In the genomic region with DNA sequence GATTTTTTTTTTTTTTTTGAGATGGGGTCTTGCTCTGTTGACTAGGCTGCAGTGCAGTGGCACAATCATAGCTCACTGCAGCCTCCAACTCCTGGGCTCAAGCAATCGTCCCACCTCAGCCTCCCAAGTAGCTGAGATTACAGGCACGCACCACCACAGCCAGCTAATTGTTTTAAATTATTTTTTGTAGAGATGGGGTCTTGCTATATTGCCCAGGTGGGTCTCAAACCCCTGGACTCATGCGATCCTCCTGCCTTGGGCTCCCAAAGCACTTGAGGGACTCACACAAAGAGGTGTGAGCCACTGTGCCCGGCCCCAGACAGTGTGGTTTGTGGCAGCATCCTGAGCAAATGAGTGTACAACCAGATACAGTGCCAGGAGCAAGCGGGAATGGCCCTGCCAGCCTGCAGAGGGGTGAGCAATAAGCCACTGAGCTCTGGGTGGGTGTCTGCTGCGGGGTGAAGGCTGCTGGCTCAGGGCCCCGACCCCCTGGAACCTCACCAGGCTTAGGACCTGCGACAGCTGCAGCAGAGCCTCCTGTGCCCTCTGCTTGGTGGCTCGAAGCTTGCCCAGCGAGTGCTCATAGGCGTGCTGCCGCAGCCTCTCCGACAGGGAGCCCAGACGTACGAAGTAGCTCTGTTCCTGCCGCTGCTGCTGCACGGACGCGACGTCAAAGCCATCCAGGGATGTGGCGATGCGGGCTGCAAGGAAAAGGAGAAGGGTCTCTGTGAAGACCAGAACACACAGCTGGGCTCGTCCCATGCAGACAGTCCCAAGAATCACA, we compare ENCODE assay signal across 38 cellular contexts. TPM values are rescaled to one million over a fixed set of nuclear protein-coding genes. Genes with fewer than 3 reads are reported as not detected.
"Had no signal": no experiment of that assay in that cellular context is flagged by ENCODE, and none has a peak within 500 bp of the region (broad histone marks: within the 10 kb centered on the region; RNA-seq: fewer than 3 reads in every experiment).

No MANE protein-coding gene starts in this region.

- H3K4me1 Mint-ChIP-seq: activated naive CD4-positive, alpha-beta T cell treated with anti-CD3 and anti-CD28 coated beads, Interleukin-2, amount 10 ng/mL, durations not matched to agents 7 days and 5 days; brain had no signal

- H3K27ac Mint-ChIP-seq: activated CD4-positive, alpha-beta memory T cell treated with anti-CD3 and anti-CD28 coated beads, Interleukin-2, amount 10 ng/mL, durations not matched to agents 7 days and 5 days; activated CD4-positive, alpha-beta T cell treated with anti-CD3 and anti-CD28 coated beads, Interleukin-2, amount 10 ng/mL, durations not matched to agents 7 days and 5 days; activated naive CD4-positive, alpha-beta T cell treated with anti-CD3 and anti-CD28 coated beads, Interleukin-2, amount 10 ng/mL, durations not matched to agents 7 days and 5 days; activated naive CD8-positive, alpha-beta T cell treated with anti-CD3 and anti-CD28 coated beads, Interleukin-2, amount 10 ng/mL, durations not matched to agents 7 days and 5 days; activated T-cell treated with anti-CD3 and anti-CD28 coated beads, Interleukin-2, amount 50 U/mL, for 24 hours; nephron progenitor cell; stimulated activated memory B cell treated with anti-CD40 and anti-IgM and Interleukin-4, amounts not matched to agents 10 μg/mL and 1 μg/mL and 100 μg/mL, for 72 hours had no signal

- H3K4me3 Mint-ChIP-seq: activated CD4-positive, alpha-beta memory T cell treated with anti-CD3 and anti-CD28 coated beads, Interleukin-2, amount 10 ng/mL, durations not matched to agents 7 days and 5 days; activated CD4-positive, alpha-beta T cell treated with anti-CD3 and anti-CD28 coated beads, Interleukin-2, amount 10 ng/mL, durations not matched to agents 7 days and 5 days; activated naive CD4-positive, alpha-beta T cell treated with anti-CD3 and anti-CD28 coated beads, Interleukin-2, amount 10 ng/mL, durations not matched to agents 7 days and 5 days; activated naive CD8-positive, alpha-beta T cell treated with anti-CD3 and anti-CD28 coated beads, Interleukin-2, amount 10 ng/mL, durations not matched to agents 7 days and 5 days; activated T-cell treated with anti-CD3 and anti-CD28 coated beads, Interleukin-2, amount 50 U/mL, for 24 hours; brain; effector memory CD8-positive, alpha-beta T cell; naive B cell; nephron progenitor cell; stimulated activated memory B cell treated with anti-CD40 and anti-IgM and Interleukin-4, amounts not matched to agents 10 μg/mL and 1 μg/mL and 100 μg/mL, for 72 hours had no signal

- H3K27me3 Mint-ChIP-seq: activated CD4-positive, alpha-beta memory T cell treated with anti-CD3 and anti-CD28 coated beads, Interleukin-2, amount 10 ng/mL, durations not matched to agents 7 days and 5 days; activated CD4-positive, alpha-beta T cell treated with anti-CD3 and anti-CD28 coated beads, Interleukin-2, amount 10 ng/mL, durations not matched to agents 7 days and 5 days; activated naive CD4-positive, alpha-beta T cell treated with anti-CD3 and anti-CD28 coated beads, Interleukin-2, amount 10 ng/mL, durations not matched to agents 7 days and 5 days; activated naive CD8-positive, alpha-beta T cell treated with anti-CD3 and anti-CD28 coated beads, Interleukin-2, amount 10 ng/mL, durations not matched to agents 7 days and 5 days; activated T-cell treated with anti-CD3 and anti-CD28 coated beads, Interleukin-2, amount 50 U/mL, for 24 hours; brain; effector memory CD8-positive, alpha-beta T cell; naive B cell; stimulated activated memory B cell treated with anti-CD40 and anti-IgM and Interleukin-4, amounts not matched to agents 10 μg/mL and 1 μg/mL and 100 μg/mL, for 72 hours had no signal

- ATAC-seq: effector memory CD8-positive, alpha-beta T cell; left cardiac atrium; left ventricle myocardium superior; pancreas; stimulated activated memory B cell treated with anti-CD40 and anti-IgM and Interleukin-4, amounts not matched to agents 10 μg/mL and 1 μg/mL and 100 μg/mL, for 72 hours had no signal

- H3K4me3 ChIP-seq: ascending aorta, cardiac muscle cell, gastrocnemius medialis, pancreas, prostate gland, sigmoid colon, smooth muscle cell, stomach, thyroid gland, upper lobe of left lung, vagina had no signal

- DNase-seq: activated CD4-positive, alpha-beta memory T cell treated with anti-CD3 and anti-CD28 coated beads, Interleukin-2, amount 10 ng/mL, durations not matched to agents 7 days and 5 days; activated CD4-positive, alpha-beta T cell treated with anti-CD3 and anti-CD28 coated beads for 1 hour; activated CD4-positive, alpha-beta T cell treated with anti-CD3 and anti-CD28 coated beads, Interleukin-2, amount 10 ng/mL, durations not matched to agents 7 days and 5 days; activated CD8-positive, alpha-beta memory T cell treated with anti-CD3 and anti-CD28 coated beads, Interleukin-2, amount 50 U/mL, for 48 hours; activated gamma-delta T cell; activated naive CD4-positive, alpha-beta T cell treated with anti-CD3 and anti-CD28 coated beads, Interleukin-2, amount 10 ng/mL, durations not matched to agents 7 days and 5 days; activated naive CD8-positive, alpha-beta T cell treated with anti-CD3 and anti-CD28 coated beads, Interleukin-2, amount 10 ng/mL, durations not matched to agents 7 days and 5 days; activated T-cell treated with anti-CD3 and anti-CD28 coated beads, Interleukin-2, amount 50 U/mL, for 24 hours; cortex of kidney; effector memory CD8-positive, alpha-beta T cell; erythroblast; gastrocnemius medialis; head of caudate nucleus; hippocampal formation; left cardiac atrium; left ventricle myocardium superior; naive B cell; nephron progenitor cell; pancreas; retina; sigmoid colon; stimulated activated CD4-positive, alpha-beta T cell treated with anti-CD3 and anti-CD28 coated beads, Interleukin-1b, Interleukin-23, amount 100 ng/mL, for 48 hours; stimulated activated CD4-positive, alpha-beta T cell treated with anti-CD3 and anti-CD28 coated beads, Interleukin-4, amount 100 ng/mL, for 4 hours; stimulated activated CD8-positive, alpha-beta memory T cell treated with anti-CD3 and anti-CD28 coated beads, Interleukin-4, amount 100 ng/mL, for 48 hours; stomach; T1000; thyroid gland had no signal

- H3K27ac ChIP-seq: cardiac muscle cell, pancreas, prostate gland, upper lobe of left lung had no signal

- H3K9me3 Mint-ChIP-seq: activated CD4-positive, alpha-beta memory T cell treated with anti-CD3 and anti-CD28 coated beads, Interleukin-2, amount 10 ng/mL, durations not matched to agents 7 days and 5 days; activated CD4-positive, alpha-beta T cell treated with anti-CD3 and anti-CD28 coated beads, Interleukin-2, amount 10 ng/mL, durations not matched to agents 7 days and 5 days; activated naive CD4-positive, alpha-beta T cell treated with anti-CD3 and anti-CD28 coated beads, Interleukin-2, amount 10 ng/mL, durations not matched to agents 7 days and 5 days; activated naive CD8-positive, alpha-beta T cell treated with anti-CD3 and anti-CD28 coated beads, Interleukin-2, amount 10 ng/mL, durations not matched to agents 7 days and 5 days; activated T-cell treated with anti-CD3 and anti-CD28 coated beads, Interleukin-2, amount 50 U/mL, for 24 hours; brain; effector memory CD8-positive, alpha-beta T cell; naive B cell; nephron progenitor cell; stimulated activated memory B cell treated with anti-CD40 and anti-IgM and Interleukin-4, amounts not matched to agents 10 μg/mL and 1 μg/mL and 100 μg/mL, for 72 hours had no signal

- H3K4me2 ChIP-seq: smooth muscle cell had no signal

- H3K9me3 ChIP-seq: ascending aorta, gastrocnemius medialis, pancreas, prostate gland, sigmoid colon, stomach, thyroid gland, upper lobe of left lung, vagina had no signal

- H3K27me3 ChIP-seq: ascending aorta, cardiac muscle cell, gastrocnemius medialis, pancreas, sigmoid colon, stomach, thyroid gland, upper lobe of left lung, vagina had no signal

- H3K4me1 ChIP-seq: ascending aorta, pancreas, prostate gland, upper lobe of left lung, vagina had no signal

RNA-seq across cellular contexts. Expression of gene ARRDC5, which starts 55.3 kb away (rescaled TPM):
- total RNA-seq: cardiac muscle cell, cerebellum, gastrocnemius medialis, left ventricle myocardium superior, lung microvascular endothelial cell, smooth muscle cell, thyroid gland had no signal
- polyA plus RNA-seq: cardiac muscle cell, keratinocyte, smooth muscle cell had no signal
